ENCODE assay signal across 1 cellular context in the genomic region with DNA sequence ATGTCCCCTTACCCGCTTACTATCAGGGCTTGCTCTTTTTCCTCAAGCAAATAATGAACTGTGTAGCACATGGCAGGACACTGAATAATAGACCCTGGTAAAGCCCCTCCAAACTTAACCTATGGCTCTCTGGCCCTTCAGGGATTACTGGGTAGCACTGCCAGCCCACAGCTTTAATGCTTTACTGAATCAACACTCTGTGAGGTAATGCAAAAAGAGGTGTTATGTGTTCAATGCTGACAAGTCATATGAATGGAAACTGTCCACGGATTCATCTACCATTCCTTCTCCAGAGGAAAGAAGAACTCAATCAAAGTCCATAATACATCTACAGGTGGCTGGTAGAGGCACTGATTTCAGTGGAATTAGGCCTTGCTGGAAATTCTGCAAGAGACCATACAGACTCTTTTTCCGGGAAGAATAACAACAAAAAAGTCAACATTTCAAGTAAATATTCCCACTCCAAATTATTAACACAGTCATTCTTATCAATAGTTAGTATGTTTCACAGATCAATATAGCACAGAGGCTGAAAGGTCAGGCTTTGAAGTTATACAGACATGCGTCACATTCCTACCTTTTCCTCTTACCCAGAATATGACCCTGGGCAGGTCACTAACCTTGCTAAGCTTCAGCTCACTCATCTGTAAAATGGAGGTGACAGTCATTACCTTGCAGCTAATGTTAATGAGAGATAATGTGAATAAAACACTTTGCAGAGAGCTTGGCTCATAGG.
A peak's percentile ranks its signal among the peaks of the same experiment; 100 is the strongest.
TF ChIP-seq lines count a peak whose summit lies in the region.

No MANE protein-coding gene starts in this region.

TF ChIP-seq in HepG2, 621 proteins besides CTCF, POLR2A, EP300 and RAD21 (continued from another document):
- TF ChIP-seq, protein P1, sequence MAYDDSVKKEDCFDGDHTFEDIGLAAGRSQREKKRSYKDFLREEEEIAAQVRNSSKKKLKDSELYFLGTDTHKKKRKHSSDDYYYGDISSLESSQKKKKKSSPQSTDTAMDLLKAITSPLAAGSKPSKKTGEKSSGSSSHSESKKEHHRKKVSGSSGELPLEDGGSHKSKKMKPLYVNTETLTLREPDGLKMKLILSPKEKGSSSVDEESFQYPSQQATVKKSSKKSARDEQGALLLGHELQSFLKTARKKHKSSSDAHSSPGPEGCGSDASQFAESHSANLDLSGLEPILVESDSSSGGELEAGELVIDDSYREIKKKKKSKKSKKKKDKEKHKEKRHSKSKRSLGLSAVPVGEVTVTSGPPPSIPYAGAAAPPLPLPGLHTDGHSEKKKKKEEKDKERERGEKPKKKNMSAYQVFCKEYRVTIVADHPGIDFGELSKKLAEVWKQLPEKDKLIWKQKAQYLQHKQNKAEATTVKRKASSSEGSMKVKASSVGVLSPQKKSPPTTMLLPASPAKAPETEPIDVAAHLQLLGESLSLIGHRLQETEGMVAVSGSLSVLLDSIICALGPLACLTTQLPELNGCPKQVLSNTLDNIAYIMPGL (CRISPR knock-in tag; IDR thresholded peaks at IDR 0.05; ENCODE audit: borderline replicate concordance in 1 of 2, low read depth in 1 of 2), result no peak; a peak in 1 of 4 replicates
- TF ChIP-seq ESRRA (CRISPR knock-in tag; IDR thresholded peaks at IDR 0.05; ENCODE audit: low read depth) (peak; percentile 74), MED8 (CRISPR knock-in tag; IDR thresholded peaks at IDR 0.05; ENCODE audit: insufficient replicate concordance) (peak; percentile 61), ZMYM4 (CRISPR knock-in tag; IDR thresholded peaks at IDR 0.05) (peak; percentile 85), NFE2 (CRISPR knock-in tag; IDR thresholded peaks at IDR 0.05) (no peak), FOXK1 (CRISPR knock-in tag; IDR thresholded peaks at IDR 0.05; ENCODE audit: borderline replicate concordance, low read depth) (peak; percentile 92), ZNF615 (CRISPR knock-in tag; IDR thresholded peaks at IDR 0.05; ENCODE audit: borderline replicate concordance) (peak; percentile 51; the same call in 1 of the 2 replicates), XBP1 (CRISPR knock-in tag; IDR thresholded peaks at IDR 0.05) (0 out of 2 replicates have a peak, but pooled peaks have one; percentile 57), ZNF670 (CRISPR knock-in tag; IDR thresholded peaks at IDR 0.05; ENCODE audit: borderline replicate concordance) (peak; percentile 73; the same call in 1 of the 2 replicates), ZNF326 (CRISPR knock-in tag; IDR thresholded peaks at IDR 0.05; ENCODE audit: borderline replicate concordance) (no peak), ZNF674 (CRISPR knock-in tag; IDR thresholded peaks at IDR 0.05; ENCODE audit: low read depth) (no peak), FOSL2 (CRISPR knock-in tag; IDR thresholded peaks at IDR 0.05) (peak; percentile 86), ZNF207 (IDR thresholded peaks at IDR 0.05; ENCODE audit: borderline replicate concordance) (no peak), TOE1 (CRISPR knock-in tag; IDR thresholded peaks at IDR 0.05) (no peak; the same call in none of the 2 replicates), REXO4 (CRISPR knock-in tag; IDR thresholded peaks at IDR 0.05; ENCODE audit: borderline replicate concordance) (no peak), ZNF766 (CRISPR knock-in tag; IDR thresholded peaks at IDR 0.05; ENCODE audit: borderline replicate concordance) (no peak), ZNF839 (CRISPR knock-in tag; IDR thresholded peaks at IDR 0.05; ENCODE audit: borderline replicate concordance) (no peak), TEAD3 (CRISPR knock-in tag; optimal IDR thresholded peaks at IDR 0.05; ENCODE audit: borderline replicate concordance) (peak; percentile 95), ERF (CRISPR knock-in tag; IDR thresholded peaks at IDR 0.05) (peak; percentile 85), NPAS2 (CRISPR knock-in tag; IDR thresholded peaks at IDR 0.05; ENCODE audit: borderline replicate concordance) (0 out of 2 replicates have a peak, but pooled peaks have one; percentile 40), ZNF136 (CRISPR knock-in tag; IDR thresholded peaks at IDR 0.05; ENCODE audit: low read depth) (no peak), HMG20A (CRISPR knock-in tag; IDR thresholded peaks at IDR 0.05; ENCODE audit: borderline replicate concordance) (peak; percentile 99; the same call in 1 of the 2 replicates), BORCS8-MEF2B (CRISPR knock-in tag; IDR thresholded peaks at IDR 0.05) (no peak), ZFP36L2 (CRISPR knock-in tag; IDR thresholded peaks at IDR 0.05) (no peak), NR2F2 (IDR thresholded peaks at IDR 0.05; ENCODE audit: borderline replicate concordance, low read depth) (peak; percentile 100), ZNF850 (CRISPR knock-in tag; conservative IDR thresholded peaks at IDR 0.05) (no peak), TBX2 (CRISPR knock-in tag; IDR thresholded peaks at IDR 0.05; ENCODE audit: borderline replicate concordance) (peak; percentile 99), ATF1 (CRISPR knock-in tag; IDR thresholded peaks at IDR 0.05) (peak; percentile 80), RNF2 (conservative IDR thresholded peaks at IDR 0.05; ENCODE audit: low read depth) (no peak), ZNF816 (CRISPR knock-in tag; IDR thresholded peaks at IDR 0.05; ENCODE audit: borderline replicate concordance) (peak; percentile 81; the same call in 1 of the 2 replicates), ZSCAN20 (CRISPR knock-in tag; IDR thresholded peaks at IDR 0.05; ENCODE audit: borderline replicate concordance) (no peak)
- TF ChIP-seq, protein P2, sequence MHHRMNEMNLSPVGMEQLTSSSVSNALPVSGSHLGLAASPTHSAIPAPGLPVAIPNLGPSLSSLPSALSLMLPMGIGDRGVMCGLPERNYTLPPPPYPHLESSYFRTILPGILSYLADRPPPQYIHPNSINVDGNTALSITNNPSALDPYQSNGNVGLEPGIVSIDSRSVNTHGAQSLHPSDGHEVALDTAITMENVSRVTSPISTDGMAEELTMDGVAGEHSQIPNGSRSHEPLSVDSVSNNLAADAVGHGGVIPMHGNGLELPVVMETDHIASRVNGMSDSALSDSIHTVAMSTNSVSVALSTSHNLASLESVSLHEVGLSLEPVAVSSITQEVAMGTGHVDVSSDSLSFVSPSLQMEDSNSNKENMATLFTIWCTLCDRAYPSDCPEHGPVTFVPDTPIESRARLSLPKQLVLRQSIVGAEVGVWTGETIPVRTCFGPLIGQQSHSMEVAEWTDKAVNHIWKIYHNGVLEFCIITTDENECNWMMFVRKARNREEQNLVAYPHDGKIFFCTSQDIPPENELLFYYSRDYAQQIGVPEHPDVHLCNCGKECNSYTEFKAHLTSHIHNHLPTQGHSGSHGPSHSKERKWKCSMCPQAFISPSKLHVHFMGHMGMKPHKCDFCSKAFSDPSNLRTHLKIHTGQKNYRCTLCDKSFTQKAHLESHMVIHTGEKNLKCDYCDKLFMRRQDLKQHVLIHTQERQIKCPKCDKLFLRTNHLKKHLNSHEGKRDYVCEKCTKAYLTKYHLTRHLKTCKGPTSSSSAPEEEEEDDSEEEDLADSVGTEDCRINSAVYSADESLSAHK (CRISPR knock-in tag; IDR thresholded peaks at IDR 0.05; ENCODE audit: borderline replicate concordance), result no peak
- TF ChIP-seq, protein P3, sequence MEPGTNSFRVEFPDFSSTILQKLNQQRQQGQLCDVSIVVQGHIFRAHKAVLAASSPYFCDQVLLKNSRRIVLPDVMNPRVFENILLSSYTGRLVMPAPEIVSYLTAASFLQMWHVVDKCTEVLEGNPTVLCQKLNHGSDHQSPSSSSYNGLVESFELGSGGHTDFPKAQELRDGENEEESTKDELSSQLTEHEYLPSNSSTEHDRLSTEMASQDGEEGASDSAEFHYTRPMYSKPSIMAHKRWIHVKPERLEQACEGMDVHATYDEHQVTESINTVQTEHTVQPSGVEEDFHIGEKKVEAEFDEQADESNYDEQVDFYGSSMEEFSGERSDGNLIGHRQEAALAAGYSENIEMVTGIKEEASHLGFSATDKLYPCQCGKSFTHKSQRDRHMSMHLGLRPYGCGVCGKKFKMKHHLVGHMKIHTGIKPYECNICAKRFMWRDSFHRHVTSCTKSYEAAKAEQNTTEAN (CRISPR knock-in tag; conservative IDR thresholded peaks at IDR 0.05), result peak; percentile 89; the same call in 1 of the 2 replicates
- TF ChIP-seq, protein P4, sequence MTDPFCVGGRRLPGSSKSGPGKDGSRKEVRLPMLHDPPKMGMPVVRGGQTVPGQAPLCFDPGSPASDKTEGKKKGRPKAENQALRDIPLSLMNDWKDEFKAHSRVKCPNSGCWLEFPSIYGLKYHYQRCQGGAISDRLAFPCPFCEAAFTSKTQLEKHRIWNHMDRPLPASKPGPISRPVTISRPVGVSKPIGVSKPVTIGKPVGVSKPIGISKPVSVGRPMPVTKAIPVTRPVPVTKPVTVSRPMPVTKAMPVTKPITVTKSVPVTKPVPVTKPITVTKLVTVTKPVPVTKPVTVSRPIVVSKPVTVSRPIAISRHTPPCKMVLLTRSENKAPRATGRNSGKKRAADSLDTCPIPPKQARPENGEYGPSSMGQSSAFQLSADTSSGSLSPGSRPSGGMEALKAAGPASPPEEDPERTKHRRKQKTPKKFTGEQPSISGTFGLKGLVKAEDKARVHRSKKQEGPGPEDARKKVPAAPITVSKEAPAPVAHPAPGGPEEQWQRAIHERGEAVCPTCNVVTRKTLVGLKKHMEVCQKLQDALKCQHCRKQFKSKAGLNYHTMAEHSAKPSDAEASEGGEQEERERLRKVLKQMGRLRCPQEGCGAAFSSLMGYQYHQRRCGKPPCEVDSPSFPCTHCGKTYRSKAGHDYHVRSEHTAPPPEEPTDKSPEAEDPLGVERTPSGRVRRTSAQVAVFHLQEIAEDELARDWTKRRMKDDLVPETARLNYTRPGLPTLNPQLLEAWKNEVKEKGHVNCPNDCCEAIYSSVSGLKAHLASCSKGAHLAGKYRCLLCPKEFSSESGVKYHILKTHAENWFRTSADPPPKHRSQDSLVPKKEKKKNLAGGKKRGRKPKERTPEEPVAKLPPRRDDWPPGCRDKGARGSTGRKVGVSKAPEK (CRISPR knock-in tag; IDR thresholded peaks at IDR 0.05; ENCODE audit: borderline replicate concordance), result no peak
- TF ChIP-seq, protein P5, sequence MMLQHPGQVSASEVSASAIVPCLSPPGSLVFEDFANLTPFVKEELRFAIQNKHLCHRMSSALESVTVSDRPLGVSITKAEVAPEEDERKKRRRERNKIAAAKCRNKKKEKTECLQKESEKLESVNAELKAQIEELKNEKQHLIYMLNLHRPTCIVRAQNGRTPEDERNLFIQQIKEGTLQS (CRISPR knock-in tag; IDR thresholded peaks at IDR 0.05), result 0 out of 2 replicates have a peak, but pooled peaks have one; percentile 15
- TF ChIP-seq, protein P6, sequence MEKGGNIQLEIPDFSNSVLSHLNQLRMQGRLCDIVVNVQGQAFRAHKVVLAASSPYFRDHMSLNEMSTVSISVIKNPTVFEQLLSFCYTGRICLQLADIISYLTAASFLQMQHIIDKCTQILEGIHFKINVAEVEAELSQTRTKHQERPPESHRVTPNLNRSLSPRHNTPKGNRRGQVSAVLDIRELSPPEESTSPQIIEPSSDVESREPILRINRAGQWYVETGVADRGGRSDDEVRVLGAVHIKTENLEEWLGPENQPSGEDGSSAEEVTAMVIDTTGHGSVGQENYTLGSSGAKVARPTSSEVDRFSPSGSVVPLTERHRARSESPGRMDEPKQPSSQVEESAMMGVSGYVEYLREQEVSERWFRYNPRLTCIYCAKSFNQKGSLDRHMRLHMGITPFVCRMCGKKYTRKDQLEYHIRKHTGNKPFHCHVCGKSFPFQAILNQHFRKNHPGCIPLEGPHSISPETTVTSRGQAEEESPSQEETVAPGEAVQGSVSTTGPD (CRISPR knock-in tag; IDR thresholded peaks at IDR 0.05), result 0 out of 2 replicates have a peak, but pooled peaks have one; percentile 43
- TF ChIP-seq, protein P7, sequence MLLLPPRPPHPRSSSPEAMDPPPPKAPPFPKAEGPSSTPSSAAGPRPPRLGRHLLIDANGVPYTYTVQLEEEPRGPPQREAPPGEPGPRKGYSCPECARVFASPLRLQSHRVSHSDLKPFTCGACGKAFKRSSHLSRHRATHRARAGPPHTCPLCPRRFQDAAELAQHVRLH (CRISPR knock-in tag; IDR thresholded peaks at IDR 0.05; ENCODE audit: borderline replicate concordance, low read depth), result no peak
- TF ChIP-seq, protein P8, sequence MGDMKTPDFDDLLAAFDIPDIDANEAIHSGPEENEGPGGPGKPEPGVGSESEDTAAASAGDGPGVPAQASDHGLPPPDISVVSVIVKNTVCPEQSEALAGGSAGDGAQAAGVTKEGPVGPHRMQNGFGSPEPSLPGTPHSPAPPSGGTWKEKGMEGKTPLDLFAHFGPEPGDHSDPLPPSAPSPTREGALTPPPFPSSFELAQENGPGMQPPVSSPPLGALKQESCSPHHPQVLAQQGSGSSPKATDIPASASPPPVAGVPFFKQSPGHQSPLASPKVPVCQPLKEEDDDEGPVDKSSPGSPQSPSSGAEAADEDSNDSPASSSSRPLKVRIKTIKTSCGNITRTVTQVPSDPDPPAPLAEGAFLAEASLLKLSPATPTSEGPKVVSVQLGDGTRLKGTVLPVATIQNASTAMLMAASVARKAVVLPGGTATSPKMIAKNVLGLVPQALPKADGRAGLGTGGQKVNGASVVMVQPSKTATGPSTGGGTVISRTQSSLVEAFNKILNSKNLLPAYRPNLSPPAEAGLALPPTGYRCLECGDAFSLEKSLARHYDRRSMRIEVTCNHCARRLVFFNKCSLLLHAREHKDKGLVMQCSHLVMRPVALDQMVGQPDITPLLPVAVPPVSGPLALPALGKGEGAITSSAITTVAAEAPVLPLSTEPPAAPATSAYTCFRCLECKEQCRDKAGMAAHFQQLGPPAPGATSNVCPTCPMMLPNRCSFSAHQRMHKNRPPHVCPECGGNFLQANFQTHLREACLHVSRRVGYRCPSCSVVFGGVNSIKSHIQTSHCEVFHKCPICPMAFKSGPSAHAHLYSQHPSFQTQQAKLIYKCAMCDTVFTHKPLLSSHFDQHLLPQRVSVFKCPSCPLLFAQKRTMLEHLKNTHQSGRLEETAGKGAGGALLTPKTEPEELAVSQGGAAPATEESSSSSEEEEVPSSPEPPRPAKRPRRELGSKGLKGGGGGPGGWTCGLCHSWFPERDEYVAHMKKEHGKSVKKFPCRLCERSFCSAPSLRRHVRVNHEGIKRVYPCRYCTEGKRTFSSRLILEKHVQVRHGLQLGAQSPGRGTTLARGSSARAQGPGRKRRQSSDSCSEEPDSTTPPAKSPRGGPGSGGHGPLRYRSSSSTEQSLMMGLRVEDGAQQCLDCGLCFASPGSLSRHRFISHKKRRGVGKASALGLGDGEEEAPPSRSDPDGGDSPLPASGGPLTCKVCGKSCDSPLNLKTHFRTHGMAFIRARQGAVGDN (CRISPR knock-in tag; IDR thresholded peaks at IDR 0.05), result no peak
- TF ChIP-seq, protein P9, sequence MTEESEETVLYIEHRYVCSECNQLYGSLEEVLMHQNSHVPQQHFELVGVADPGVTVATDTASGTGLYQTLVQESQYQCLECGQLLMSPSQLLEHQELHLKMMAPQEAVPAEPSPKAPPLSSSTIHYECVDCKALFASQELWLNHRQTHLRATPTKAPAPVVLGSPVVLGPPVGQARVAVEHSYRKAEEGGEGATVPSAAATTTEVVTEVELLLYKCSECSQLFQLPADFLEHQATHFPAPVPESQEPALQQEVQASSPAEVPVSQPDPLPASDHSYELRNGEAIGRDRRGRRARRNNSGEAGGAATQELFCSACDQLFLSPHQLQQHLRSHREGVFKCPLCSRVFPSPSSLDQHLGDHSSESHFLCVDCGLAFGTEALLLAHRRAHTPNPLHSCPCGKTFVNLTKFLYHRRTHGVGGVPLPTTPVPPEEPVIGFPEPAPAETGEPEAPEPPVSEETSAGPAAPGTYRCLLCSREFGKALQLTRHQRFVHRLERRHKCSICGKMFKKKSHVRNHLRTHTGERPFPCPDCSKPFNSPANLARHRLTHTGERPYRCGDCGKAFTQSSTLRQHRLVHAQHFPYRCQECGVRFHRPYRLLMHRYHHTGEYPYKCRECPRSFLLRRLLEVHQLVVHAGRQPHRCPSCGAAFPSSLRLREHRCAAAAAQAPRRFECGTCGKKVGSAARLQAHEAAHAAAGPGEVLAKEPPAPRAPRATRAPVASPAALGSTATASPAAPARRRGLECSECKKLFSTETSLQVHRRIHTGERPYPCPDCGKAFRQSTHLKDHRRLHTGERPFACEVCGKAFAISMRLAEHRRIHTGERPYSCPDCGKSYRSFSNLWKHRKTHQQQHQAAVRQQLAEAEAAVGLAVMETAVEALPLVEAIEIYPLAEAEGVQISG (CRISPR knock-in tag; IDR thresholded peaks at IDR 0.05), result peak; percentile 40
